ENCODE assay signal across 18 cellular contexts in the genomic region with DNA sequence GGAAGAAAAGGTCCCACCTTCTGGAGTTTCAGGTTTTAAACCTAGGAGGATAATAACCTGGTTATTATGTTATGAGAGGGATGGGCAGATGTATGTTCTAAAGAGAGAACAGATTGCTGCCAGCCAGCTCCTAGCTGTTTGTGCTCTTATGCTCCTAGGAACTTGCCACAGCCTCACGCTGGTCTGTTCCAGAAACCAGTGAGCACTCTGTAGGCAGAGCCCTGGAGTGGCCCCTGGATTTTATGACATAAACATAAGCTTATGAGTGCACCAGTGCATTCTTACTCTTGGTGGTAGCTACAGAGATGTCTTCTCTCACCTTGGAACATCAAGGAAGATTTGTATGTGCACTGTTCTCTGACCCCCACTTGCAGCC. TPM values are rescaled to one million over a fixed set of nuclear protein-coding genes. Genes with fewer than 3 reads are reported as not detected.
DNase-seq lines count a peak whose midpoint lies in the region; FAIRE-seq and TF ChIP-seq lines count a peak whose summit lies in the region.
"Had no signal": no experiment of that assay in that cellular context is flagged by ENCODE, and none has a peak within 500 bp of the region (broad histone marks: within the 10 kb centered on the region; RNA-seq: fewer than 3 reads in every experiment).

No MANE protein-coding gene starts in this region.

- H3K79me2 ChIP-seq in PC-9 (ENCODE audit: low read depth), result peaks cover 45% of the 10 kb centered on the region

- H3K27me3 ChIP-seq in PC-9 (ENCODE audit: insufficient read depth, low read depth) (no peaks in the 10 kb centered on the region), uterus (no peaks in the 10 kb centered on the region)
- H3K27me3 ChIP-seq: BE2C, SJSA1 had no signal

- H3K9me3 ChIP-seq in PC-9 (ENCODE audit: insufficient read depth, low read depth), result no peaks in the 10 kb centered on the region
- H3K9me3 ChIP-seq in uterus, result no peaks in the 10 kb centered on the region
- H3K9me3 ChIP-seq: BE2C, SJSA1 had no signal

- H3K36me3 ChIP-seq in PC-9 (ENCODE audit: low read depth) (peaks cover 50% of the 10 kb centered on the region), uterus (no peaks in the 10 kb centered on the region)

- H3K4me1 Mint-ChIP-seq in glutamatergic neuron (ENCODE audit: low read depth, unreplicated experiment), result peaks cover 16% of the 10 kb centered on the region
- H3K4me1 Mint-ChIP-seq: H9 had no signal

- BruUV-seq in PC-9 (replicated peaks; lab: Mats Ljungman, UMichigan), result no TSS peak

- POLR2A ChIA-PET in PC-9 (lab: Charles Lee; ENCODE audit: unreplicated experiment), result interaction anchor here (0.5 kb wide), 1 partner anchor 99 kb away, joined by 3 read pairs; no protein-coding TSS in a partner anchor

- peaks cover 9% of the 10 kb centered on the region for H3K36me3 Mint-ChIP-seq in glutamatergic neuron (ENCODE audit: unreplicated experiment)

- H3K27ac ChIP-seq in PC-9 (peak overlapping the region; percentile 69), cingulate gyrus (ENCODE audit: low read depth, low read length) (peak overlapping the region; percentile 29), uterus (peak overlapping the region; percentile 7 to 48)
- H3K27ac ChIP-seq: HL-60, SJSA1 had no signal

- CTCF ChIA-PET in PC-9 (lab: Charles Lee), result interaction anchor here (0.6 to 0.8 kb wide), 2 partner anchors 85 to 185 kb away, joined by 3 to 5 read pairs; no protein-coding TSS in a partner anchor

- DNase-seq in PC-9, result no peak
- no peak for DNase-seq in glutamatergic neuron
- DNase-seq in uterus, result no peak
- no peak for DNase-seq in NCI-H345 treated with DMSO at 0.1 percent for 48 hours (lab: John Stamatoyannopoulos, UW; ENCODE audit: unreplicated experiment)
- DNase-seq in stimulated activated CD4-positive, alpha-beta T cell treated with anti-CD3 and anti-CD28 coated beads, Interleukin-4, amount 100 ng/mL, for 1 hour, result no peak
- no peak for DNase-seq in frontal cortex (ENCODE audit: low spot score in 2 of 2)
- DNase-seq: BE2C; CD4-positive, alpha-beta T cell; H9; NCI-H1417; NCI-H1930; NCI-H446 treated with DMSO at 0.1 percent for 48 hours; NCI-H748 treated with DMSO at 0.1 percent for 48 hours; PC-3 had no signal

- no peak for FAIRE-seq in frontal cortex (lab: Jason Lieb, UNC)
- FAIRE-seq: HTR-8/SVneo had no signal

- H3K4me3 Mint-ChIP-seq in glutamatergic neuron (ENCODE audit: unreplicated experiment), result no peak overlapping the region
- H3K4me3 Mint-ChIP-seq: CD4-positive, alpha-beta T cell; H9 had no signal

- intact Hi-C loops in PC-9 (cut with micrococcal nuclease; ENCODE audit: unreplicated experiment) (loop anchor here (10.0 kb wide), 1 partner anchor 152 kb away; no protein-coding TSS in a partner anchor), uterus (cut with DNase I; ENCODE audit: low total_unique reads) (no loop called here)

- no peak for TF ChIP-seq POLR2A in uterus (IDR thresholded peaks at IDR 0.05)

- peaks cover 10% of the 10 kb centered on the region for H3K9me3 Mint-ChIP-seq in glutamatergic neuron (ENCODE audit: unreplicated experiment)
- H3K9me3 Mint-ChIP-seq: CD4-positive, alpha-beta T cell; H9 had no signal

- TF ChIP-seq CTCF in PC-9 (conservative IDR thresholded peaks at IDR 0.05) (no peak), glutamatergic neuron (IDR thresholded peaks at IDR 0.05; ENCODE audit: partially characterized antibody, unreplicated experiment) (no peak), uterus (IDR thresholded peaks at IDR 0.05) (no peak)

- H4K20me1 ChIP-seq in PC-9 (ENCODE audit: insufficient read depth), result peaks cover 41% of the 10 kb centered on the region

- peaks cover 8% of the 10 kb centered on the region for H3K27me3 Mint-ChIP-seq in glutamatergic neuron (ENCODE audit: unreplicated experiment)
- H3K27me3 Mint-ChIP-seq: CD4-positive, alpha-beta T cell had no signal

- H3K4me2 ChIP-seq in PC-9, result no peak overlapping the region

- H2AFZ ChIP-seq in PC-9, result no peak overlapping the region

- H3K4me1 ChIP-seq in PC-9 (replicated peaks; ENCODE audit: insufficient read depth) (peaks cover 11% of the 10 kb centered on the region), uterus (peaks cover 10 to 14% of the 10 kb centered on the region in 2 donors)
- H3K4me1 ChIP-seq: BE2C had no signal

- H3K27ac Mint-ChIP-seq in glutamatergic neuron (ENCODE audit: unreplicated experiment), result peak overlapping the region; percentile 28
- H3K27ac Mint-ChIP-seq: CD4-positive, alpha-beta T cell had no signal

- H3F3A ChIP-seq in PC-9 (ENCODE audit: insufficient read depth, low read depth), result peaks cover 42% of the 10 kb centered on the region; the same call in 1 of the 2 replicates

- no peaks in the 10 kb centered on the region for H3K9me2 ChIP-seq in PC-9 (ENCODE audit: insufficient read depth)

- H3K4me3 ChIP-seq in PC-9, result no peak overlapping the region
- H3K4me3 ChIP-seq in uterus, result no peak overlapping the region
- H3K4me3 ChIP-seq: SJSA1 had no signal

RNA-seq across cellular contexts. Expression of gene KLC1, which starts 27.7 kb away (rescaled TPM):
- 254 and 331 TPM in 2 replicates for total RNA-seq in PC-9 (2021)
- total RNA-seq in glutamatergic neuron (ENCODE audit: unreplicated experiment), result 975 TPM
- total RNA-seq in uterus, result 100 to 1,000 TPM; 130 to 459 (median 285) TPM
- total RNA-seq in frontal cortex, result 322 TPM

RNA-seq across cellular contexts. Expression of gene XRCC3, which starts 58.5 kb away (rescaled TPM):
- total RNA-seq in PC-9 (2021), result 64.1 and 65.1 TPM in 2 replicates
- total RNA-seq in glutamatergic neuron (ENCODE audit: unreplicated experiment), result 4.5 TPM
- total RNA-seq in uterus, result 10 to 100 TPM in 1 of 4 donors, 1 to 10 TPM in 2, under 1 TPM in 1; 0.59 to 14.4 (median 5.2) TPM
- 9.8 TPM for total RNA-seq in frontal cortex

RNA-seq across cellular contexts. Expression of gene ZFYVE21, which starts 58.9 kb away (rescaled TPM):
- total RNA-seq in PC-9 (2021) (93.3 and 118 TPM in 2 replicates), glutamatergic neuron (ENCODE audit: unreplicated experiment) (49.1 TPM), uterus (100 to 1,000 TPM in 2 of 4 donors, 10 to 100 TPM in 2; 73.2 to 276 (median 103) TPM), frontal cortex (40.4 TPM)
